Comparison of ENCODE assay signal across 28 cellular contexts in the genomic region with DNA sequence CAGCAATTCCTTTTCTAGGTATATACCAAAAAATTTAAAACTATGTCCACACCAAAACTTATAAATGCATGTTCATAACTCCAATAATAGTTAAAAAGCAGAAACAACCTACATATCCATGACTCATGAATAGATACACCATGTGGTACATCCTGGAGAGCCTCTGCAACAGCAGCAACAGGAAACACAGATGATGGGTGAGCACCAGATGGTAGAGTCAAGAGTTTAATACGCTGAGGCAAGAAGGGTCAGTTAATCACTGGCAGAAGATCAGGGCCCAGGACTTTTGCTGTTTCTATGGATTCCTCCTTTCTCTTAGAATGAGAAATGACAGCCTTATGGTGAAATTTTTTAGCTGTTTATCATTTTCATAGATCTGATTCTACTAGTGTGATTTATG.
DNase-seq lines count a peak whose midpoint lies in the region; ATAC-seq and TF ChIP-seq lines count a peak whose summit lies in the region.
"Had no signal": no experiment of that assay in that cellular context is flagged by ENCODE, and none has a peak within 500 bp of the region (broad histone marks: within the 10 kb centered on the region; RNA-seq: fewer than 3 reads in every experiment).

No MANE protein-coding gene starts in this region.

- intact Hi-C loops in mammary epithelial cell (cut with micrococcal nuclease) = no loop called here
- intact Hi-C loops in MCF 10A (cut with micrococcal nuclease) = no loop called here
- intact Hi-C loops in Right ventricle myocardium inferior (cut with DNase I) = no loop called here

- ATAC-seq in Right ventricle myocardium inferior = no peak
- ATAC-seq: A549; naive thymus-derived CD8-positive, alpha-beta T cell; stimulated activated naive CD8-positive, alpha-beta T cell treated with anti-CD3 and anti-CD28 coated beads, Interleukin-15, amount 100 ng/mL, for 72 hours had no signal

- no peaks in the 10 kb centered on the region for H3F3A ChIP-seq in SK-N-SH (replicated peaks; ENCODE audit: insufficient read depth)

- H4K20me1 ChIP-seq in mammary epithelial cell (ENCODE audit: insufficient read depth, low read length) (no peaks in the 10 kb centered on the region), fibroblast of lung (ENCODE audit: control insufficient read depth, extremely low read depth, insufficient read depth, low read length) (no peaks in the 10 kb centered on the region), SK-N-SH (ENCODE audit: insufficient read depth) (no peaks in the 10 kb centered on the region)

- H3K4me2 ChIP-seq in mammary epithelial cell (ENCODE audit: insufficient read depth, low read depth, low read length) (no peak overlapping the region), fibroblast of lung (ENCODE audit: extremely low read depth, insufficient read depth, low read length) (no peak overlapping the region), SK-N-SH (no peak overlapping the region)
- H3K4me2 ChIP-seq: A549, PC-9 had no signal

- H3K4me3 ChIP-seq in mammary epithelial cell (replicated peaks in 1 of 3; ENCODE audit: insufficient read depth in 1 of 3, low read depth in 2 of 3, low read length in 3 of 3) (no peak overlapping the region), fibroblast of lung (replicated peaks in 1 of 4; ENCODE audit: control extremely low read depth in 1 of 4, insufficient read depth in 1 of 4, low read depth in 3 of 4, low read length in 4 of 4) (no peak overlapping the region), SK-N-SH (ENCODE audit: low read depth in 2 of 2, low read length in 1 of 2) (no peak overlapping the region)
- H3K4me3 ChIP-seq: A549, ascending aorta, PC-9, skin epidermis had no signal

- no TSS peak for BruUV-seq in mammary epithelial cell (replicated peaks; lab: Mats Ljungman, UMichigan)
- no TSS peak for BruUV-seq in MCF 10A (replicated peaks; lab: Mats Ljungman, UMichigan)

- H3K4me1 ChIP-seq in mammary epithelial cell (ENCODE audit: insufficient read depth, low read length) (no peaks in the 10 kb centered on the region), fibroblast of lung (ENCODE audit: control insufficient read depth, extremely low read depth, insufficient read depth, low read length) (no peaks in the 10 kb centered on the region), SK-N-SH (ENCODE audit: control insufficient read depth in 1 of 2, insufficient read depth in 2 of 2, low read depth in 1 of 2, low read length in 1 of 2) (no peaks in the 10 kb centered on the region)
- H3K4me1 ChIP-seq: A549 had no signal

- H3K36me3 ChIP-seq in mammary epithelial cell (ENCODE audit: insufficient read depth, low read length) (no peaks in the 10 kb centered on the region), fibroblast of lung (ENCODE audit: control insufficient read depth, insufficient read depth, low read length) (no peaks in the 10 kb centered on the region), SK-N-SH (replicated peaks in 1 of 2; ENCODE audit: control insufficient read depth in 1 of 2, insufficient read depth in 2 of 2, low read length in 1 of 2) (no peaks in the 10 kb centered on the region)
- H3K36me3 ChIP-seq: ascending aorta had no signal

- no peaks in the 10 kb centered on the region for H3K79me2 ChIP-seq in mammary epithelial cell (ENCODE audit: insufficient read depth, low read length)
- no peaks in the 10 kb centered on the region for H3K79me2 ChIP-seq in fibroblast of lung (ENCODE audit: control insufficient read depth, insufficient read depth, low read length)
- no peaks in the 10 kb centered on the region for H3K79me2 ChIP-seq in SK-N-SH (ENCODE audit: insufficient read depth)

- dilution Hi-C loops in mammary epithelial cell (cut with HindIII; ENCODE audit: low sequenced_read_pairs) = no loop called here

- H2AFZ ChIP-seq in mammary epithelial cell (ENCODE audit: low read depth, low read length) = no peak overlapping the region
- no peak overlapping the region for H2AFZ ChIP-seq in fibroblast of lung (ENCODE audit: low read length)
- H2AFZ ChIP-seq in SK-N-SH (ENCODE audit: low read depth) = no peak overlapping the region
- H2AFZ ChIP-seq: PC-9 had no signal

- no peak for TF ChIP-seq EP300 in SK-N-SH (IDR thresholded peaks at IDR 0.05; ENCODE audit: borderline replicate concordance in 1 of 2, low read depth in 1 of 2, low read length in 1 of 2)

- CTCF ChIA-PET in mammary epithelial cell (lab: Charles Lee; ENCODE audit: low non-redundant PET) = no interaction called here
- CTCF ChIA-PET in MCF 10A (lab: Yijun Ruan, JAX) = interaction anchor here (0.8 to 1.1 kb wide), 2 partner anchors 20 to 22 kb away, joined by 3 to 4 read pairs; no protein-coding TSS in a partner anchor
- CTCF ChIA-PET in SK-N-SH (lab: Yijun Ruan, JAX) = no interaction called here

- no peaks in the 10 kb centered on the region for H3K9me3 ChIP-seq in mammary epithelial cell (replicated peaks; ENCODE audit: insufficient read depth, low read length)
- no peaks in the 10 kb centered on the region for H3K9me3 ChIP-seq in fibroblast of lung (ENCODE audit: control insufficient read depth, insufficient read depth, low read depth, low read length)
- H3K9me3 ChIP-seq in SK-N-SH = no peaks in the 10 kb centered on the region
- H3K9me3 ChIP-seq: A549, ascending aorta had no signal

- DNase-seq in mammary epithelial cell (peak; percentile 7), MCF 10A (ENCODE audit: unreplicated experiment) (no peak), NCI-H82 (lab: John Stamatoyannopoulos, UW) (peak; percentile 83), fibroblast of lung (ENCODE audit: low read depth in 2 of 2) (peak; percentile 12 to 13), Right ventricle myocardium inferior (ENCODE audit: missing footprints) (no peak), SK-N-SH (no peak), HK-2 (ENCODE audit: unreplicated experiment) (no peak), DMS114 treated with DMSO at 0.1 percent for 48 hours (lab: John Stamatoyannopoulos, UW; ENCODE audit: unreplicated experiment) (no peak)
- DNase-seq: activated B cell treated with CpG ODN at 0.5 μM for 24 hours; activated CD4-positive, alpha-beta memory T cell treated with anti-CD3 and anti-CD28 coated beads, Interleukin-2, amount 10 ng/mL, durations not matched to agents 7 days and 5 days; activated naive CD4-positive, alpha-beta T cell treated with Interleukin-2 at 50 U/mL for 16 hours; activated T-cell treated with anti-CD3 and anti-CD28 coated beads, Interleukin-2, amount 50 U/mL, for 1 hour; DMS79 treated with DMSO at 0.1 percent for 48 hours; HFFc6; hypothalamus; kidney; MV-4-11; naive thymus-derived CD8-positive, alpha-beta T cell; NCI-H2081; NCI-H526; PC-9; stimulated activated naive CD8-positive, alpha-beta T cell treated with anti-CD3 and anti-CD28 coated beads, Interleukin-15, amount 100 ng/mL, for 72 hours had no signal

- H3K27ac Mint-ChIP-seq in MCF 10A (ENCODE audit: low read depth, unreplicated experiment) = no peak overlapping the region
- H3K27ac Mint-ChIP-seq: activated B cell treated with CpG ODN at 0.5 μM for 24 hours; activated CD4-positive, alpha-beta memory T cell treated with anti-CD3 and anti-CD28 coated beads, Interleukin-2, amount 10 ng/mL, durations not matched to agents 7 days and 5 days; CD14-positive monocyte; HFFc6; naive thymus-derived CD8-positive, alpha-beta T cell; progenitor cell of endocrine pancreas; stimulated activated naive CD8-positive, alpha-beta T cell treated with anti-CD3 and anti-CD28 coated beads, Interleukin-15, amount 100 ng/mL, for 72 hours; type B pancreatic cell had no signal

- H3K36me3 Mint-ChIP-seq in MCF 10A (ENCODE audit: insufficient read depth, unreplicated experiment) = no peaks in the 10 kb centered on the region
- H3K36me3 Mint-ChIP-seq: CD14-positive monocyte; naive thymus-derived CD8-positive, alpha-beta T cell; type B pancreatic cell had no signal

- H3K27me3 ChIP-seq in mammary epithelial cell (ENCODE audit: insufficient read depth, low read length) = no peaks in the 10 kb centered on the region
- no peaks in the 10 kb centered on the region for H3K27me3 ChIP-seq in fibroblast of lung (ENCODE audit: control insufficient read depth, insufficient read depth, low read length)
- H3K27me3 ChIP-seq in SK-N-SH (ENCODE audit: insufficient read depth) = peaks cover 6% of the 10 kb centered on the region; the same call in 1 of the 2 replicates
- H3K27me3 ChIP-seq: ascending aorta had no signal

- H3K4me3 Mint-ChIP-seq in MCF 10A (ENCODE audit: unreplicated experiment) = no peak overlapping the region
- H3K4me3 Mint-ChIP-seq: activated B cell treated with CpG ODN at 0.5 μM for 24 hours; activated CD4-positive, alpha-beta memory T cell treated with anti-CD3 and anti-CD28 coated beads, Interleukin-2, amount 10 ng/mL, durations not matched to agents 7 days and 5 days; CD14-positive monocyte; HFFc6; naive thymus-derived CD8-positive, alpha-beta T cell; stimulated activated naive CD8-positive, alpha-beta T cell treated with anti-CD3 and anti-CD28 coated beads, Interleukin-15, amount 100 ng/mL, for 72 hours; type B pancreatic cell had no signal

- WGBS in mammary epithelial cell (ENCODE audit: low coverage, missing lambda C conversion rate) = 91% methylated on average over 1 of the region's 1 CpG
- 0% methylated on average over 1 of the region's 1 CpG for WGBS in SK-N-SH (ENCODE audit: low lambda C conversion rate)

- in situ Hi-C loops in mammary epithelial cell (cut with MboI; ENCODE audit: low sequenced_read_pairs in 2 of 2) = no loop called here

- no peaks in the 10 kb centered on the region for H3K9me2 ChIP-seq in SK-N-SH

- H3K9me3 Mint-ChIP-seq in MCF 10A (ENCODE audit: unreplicated experiment) = no peaks in the 10 kb centered on the region
- H3K9me3 Mint-ChIP-seq: HFFc6, type B pancreatic cell had no signal

- H3K27me3 Mint-ChIP-seq in MCF 10A (ENCODE audit: insufficient read depth, unreplicated experiment) = peaks cover 14% of the 10 kb centered on the region
- H3K27me3 Mint-ChIP-seq: activated B cell treated with CpG ODN at 0.5 μM for 24 hours; activated CD4-positive, alpha-beta memory T cell treated with anti-CD3 and anti-CD28 coated beads, Interleukin-2, amount 10 ng/mL, durations not matched to agents 7 days and 5 days; progenitor cell of endocrine pancreas; stimulated activated naive CD8-positive, alpha-beta T cell treated with anti-CD3 and anti-CD28 coated beads, Interleukin-15, amount 100 ng/mL, for 72 hours; type B pancreatic cell had no signal

- TF ChIP-seq CTCF in mammary epithelial cell (conservative IDR thresholded peaks at IDR 0.05 in 1 of 2, IDR thresholded peaks at IDR 0.05 in 1 of 2; ENCODE audit: extremely low read depth in 1 of 2, insufficient read depth in 1 of 2, low read depth in 1 of 2, low read length in 2 of 2) = no peak
- TF ChIP-seq CTCF in MCF 10A (IDR thresholded peaks at IDR 0.05; ENCODE audit: unreplicated experiment) = no peak
- no peak for TF ChIP-seq CTCF in fibroblast of lung (conservative IDR thresholded peaks at IDR 0.05 in 1 of 2, IDR thresholded peaks at IDR 0.05 in 1 of 2; ENCODE audit: low read depth in 1 of 2, low read length in 2 of 2)
- TF ChIP-seq CTCF in SK-N-SH (IDR thresholded peaks at IDR 0.05) = no peak

- H3K27ac ChIP-seq in mammary epithelial cell (ENCODE audit: insufficient read depth, low read depth, low read length) = no peak overlapping the region
- H3K27ac ChIP-seq in fibroblast of lung (ENCODE audit: insufficient read depth, low read length) = no peak overlapping the region
- no peak overlapping the region for H3K27ac ChIP-seq in SK-N-SH (ENCODE audit: low read depth in 2 of 2, low read length in 1 of 2)
- H3K27ac ChIP-seq: A549, ascending aorta, PC-9, skin epidermis had no signal

- no peak for TF ChIP-seq RAD21 in SK-N-SH (IDR thresholded peaks at IDR 0.05; ENCODE audit: low read length)

- H3K4me1 Mint-ChIP-seq in MCF 10A (ENCODE audit: insufficient read depth, unreplicated experiment) = no peaks in the 10 kb centered on the region
- H3K4me1 Mint-ChIP-seq: activated B cell treated with CpG ODN at 0.5 μM for 24 hours; activated CD4-positive, alpha-beta memory T cell treated with anti-CD3 and anti-CD28 coated beads, Interleukin-2, amount 10 ng/mL, durations not matched to agents 7 days and 5 days; CD14-positive monocyte; naive thymus-derived CD8-positive, alpha-beta T cell; stimulated activated naive CD8-positive, alpha-beta T cell treated with anti-CD3 and anti-CD28 coated beads, Interleukin-15, amount 100 ng/mL, for 72 hours had no signal

- POLR2A ChIA-PET in MCF 10A (lab: Yijun Ruan, JAX) = no interaction called here
- POLR2A ChIA-PET in SK-N-SH (lab: Yijun Ruan, JAX) = no interaction called here

- H3K9ac ChIP-seq in mammary epithelial cell (ENCODE audit: insufficient read depth, low read length) (no peak overlapping the region), fibroblast of lung (ENCODE audit: insufficient read depth, low read length) (no peak overlapping the region), SK-N-SH (no peak overlapping the region)

Comparison
In these comparisons a context has a peak if more than half of its experiments do, and no peak if none do; other contexts are left out.
1. DNase-seq: peak in mammary epithelial cell (single experiment), NCI-H82 (single experiment) and fibroblast of lung (2 of 2); none in MCF 10A (single experiment), Right ventricle myocardium inferior (single experiment), SK-N-SH (single experiment), HK-2 (single experiment) and DMS114 treated with DMSO at 0.1 percent for 48 hours (single experiment).